16 cellular contexts compared by ENCODE assay signal in the genomic region with DNA sequence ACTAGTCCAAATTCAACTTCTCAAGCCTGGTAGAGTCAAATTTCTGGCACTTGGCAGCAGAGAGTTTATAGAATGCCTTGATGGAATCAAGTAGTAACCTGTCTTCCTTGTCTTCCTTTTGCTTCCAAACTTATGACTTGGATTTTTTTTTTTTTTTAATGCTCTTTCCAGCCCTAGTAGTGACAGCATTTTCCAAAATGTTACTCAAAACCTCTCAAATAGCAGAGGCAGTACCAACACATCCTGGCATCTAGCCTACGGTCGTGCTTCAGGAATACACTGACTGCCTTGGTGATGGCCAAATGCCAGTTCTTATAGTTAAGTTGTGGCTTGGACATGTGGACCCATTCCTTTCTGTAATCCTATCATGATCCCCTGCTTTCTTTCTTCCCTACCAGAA. TPM values are rescaled to one million over a fixed set of nuclear protein-coding genes. Genes with fewer than 3 reads are reported as not detected.
DNase-seq lines count a peak whose midpoint lies in the region; ATAC-seq and TF ChIP-seq lines count a peak whose summit lies in the region.
"Had no signal": no experiment of that assay in that cellular context is flagged by ENCODE, and none has a peak within 500 bp of the region (broad histone marks: within the 10 kb centered on the region; RNA-seq: fewer than 3 reads in every experiment).

No MANE protein-coding gene starts in this region.

- H3K4me3 ChIP-seq in SK-N-MC, result no peak overlapping the region
- no peak overlapping the region for H3K4me3 ChIP-seq in fibroblast of mammary gland (ENCODE audit: control insufficient read depth, low read depth, low read length)
- H3K4me3 ChIP-seq in testis, result no peak overlapping the region
- H3K4me3 ChIP-seq: sigmoid colon had no signal

- H3K27me3 ChIP-seq in testis, result no peaks in the 10 kb centered on the region
- H3K27me3 ChIP-seq: sigmoid colon had no signal

- H3K9me3 ChIP-seq in SK-N-MC (ENCODE audit: low read depth, low read length) (no peaks in the 10 kb centered on the region), testis (no peaks in the 10 kb centered on the region)
- H3K9me3 ChIP-seq: Caco-2, sigmoid colon had no signal

- no peak for TF ChIP-seq POLR2A in testis (IDR thresholded peaks at IDR 0.05)

- ATAC-seq in left ventricle myocardium superior (no peak), GM19035 (IDR thresholded peaks at IDR 0.05; ENCODE audit: unreplicated experiment) (no peak), Right ventricle myocardium superior (ENCODE audit: poor library complexity) (no peak)
- ATAC-seq: activated CD8-positive, alpha-beta T cell treated with anti-CD3 and anti-CD28 coated beads, Interleukin-2, amount 10 ng/mL, durations not matched to agents 7 days and 5 days had no signal

- H3K36me3 ChIP-seq in SK-N-MC (ENCODE audit: insufficient read depth, low read length) (peaks cover 3% of the 10 kb centered on the region; the same call in 1 of the 2 replicates), testis (ENCODE audit: low read depth, missing control alignments) (no peaks in the 10 kb centered on the region)
- H3K36me3 ChIP-seq: sigmoid colon had no signal

- 29 to 50% methylated on average over 2 of the region's 2 CpGs for WGBS in testis, 2 donors

- TF ChIP-seq CTCF in fibroblast of mammary gland (conservative IDR thresholded peaks at IDR 0.05; ENCODE audit: control insufficient read depth, insufficient read depth, low read depth, low read length) (no peak), testis (IDR thresholded peaks at IDR 0.05) (no peak)

- no peak overlapping the region for H3K9ac ChIP-seq in SK-N-MC (ENCODE audit: insufficient read length)

- H3K4me1 ChIP-seq in testis, result peaks cover 10% of the 10 kb centered on the region

- H3K27ac ChIP-seq in SK-N-MC (0 out of 2 replicates have a peak overlapping the region, but pooled peaks have one; percentile 4), testis (no peak overlapping the region)
- H3K27ac ChIP-seq: sigmoid colon had no signal

- intact Hi-C loops in testis (cut with DNase I; ENCODE audit: low total_unique reads), result no loop called here
- intact Hi-C loops in left ventricle myocardium superior (cut with micrococcal nuclease), result no loop called here
- intact Hi-C loops in Right ventricle myocardium superior (cut with DNase I), result no loop called here

- DNase-seq in NCI-H1092 treated with DMSO at 0.1 percent for 48 hours (lab: John Stamatoyannopoulos, UW) (peak; percentile 10), NCI-H1092 (lab: John Stamatoyannopoulos, UW) (no peak), SK-N-MC (ENCODE audit: low read depth, low spot score) (no peak), fibroblast of mammary gland (ENCODE audit: low read depth) (peak; percentile 53), testis (peak; percentile 36), left ventricle myocardium superior (no peak), Right ventricle myocardium superior (no peak)
- DNase-seq: 8988T; activated CD8-positive, alpha-beta T cell treated with anti-CD3 and anti-CD28 coated beads, Interleukin-2, amount 10 ng/mL, durations not matched to agents 7 days and 5 days; activated naive CD4-positive, alpha-beta T cell treated with anti-CD3 and anti-CD28 coated beads for 36 hours; Caco-2; foreskin melanocyte; islet precursor cell; NCI-H1436; sigmoid colon had no signal

RNA-seq across cellular contexts. Expression of a gene that starts 46.0 kb away (rescaled TPM):
- 10 to 100 TPM; 28.8 to 32.0 TPM for total RNA-seq in testis
- polyA plus RNA-seq in testis (ENCODE audit: insufficient read depth, low read depth, low replicate concordance), result 18.0 TPM
- 4.6 TPM for total RNA-seq in left ventricle myocardium superior
- total RNA-seq in Right ventricle myocardium superior, result 3.4 TPM

Comparison
In these comparisons a context has a peak if more than half of its experiments do, and no peak if none do; other contexts are left out.
1. DNase-seq: peak in NCI-H1092 treated with DMSO at 0.1 percent for 48 hours (single experiment), fibroblast of mammary gland (single experiment) and testis (single experiment); none in NCI-H1092 (single experiment), SK-N-MC (single experiment), left ventricle myocardium superior (single experiment) and Right ventricle myocardium superior (single experiment).